Comparison of ENCODE assay signal across 12 cellular contexts in the genomic region with DNA sequence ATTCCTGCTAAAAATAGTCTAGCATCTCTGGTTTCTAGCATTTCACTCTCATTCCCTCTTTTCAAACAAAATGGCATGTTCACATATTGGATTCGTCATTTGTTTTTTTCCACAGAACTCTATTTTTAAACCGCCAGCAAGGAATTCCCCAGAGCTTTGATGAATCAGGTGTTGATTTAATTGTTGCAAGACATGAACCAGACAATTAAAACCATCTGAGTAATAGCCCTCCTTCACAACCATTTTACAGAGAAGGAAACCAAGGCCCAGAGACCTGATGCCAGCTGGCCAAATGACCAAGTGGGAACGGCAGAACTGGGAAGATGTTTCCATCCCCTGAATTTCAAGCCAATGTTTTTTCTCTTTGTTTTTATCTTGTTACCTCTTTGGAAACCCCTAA.
"Had no signal": no experiment of that assay in that cellular context is flagged by ENCODE, and none has a peak within 500 bp of the region (broad histone marks: within the 10 kb centered on the region; RNA-seq: fewer than 3 reads in every experiment).

No MANE protein-coding gene starts in this region.

- H3K9me3 ChIP-seq: thyroid gland, vagina had no signal

- H3K4me1 ChIP-seq: parathyroid adenoma, thyroid gland, vagina had no signal

- H3K27me3 ChIP-seq: thyroid gland, vagina had no signal

- H3K36me3 ChIP-seq: stomach, thyroid gland, vagina had no signal

- H3K27ac ChIP-seq: parathyroid adenoma, stomach, thyroid gland, vagina had no signal

- H3K4me3 ChIP-seq: stomach, thyroid gland, vagina had no signal

- H3K9ac ChIP-seq: parathyroid adenoma had no signal

- DNase-seq: activated T-cell treated with anti-CD3 and anti-CD28 coated beads, Interleukin-2, amount 50 U/mL, for 1 hour; amniotic stem cell; hippocampal formation; midbrain; naive B cell; retina; small intestine; stomach; T-helper 17 cell; thyroid gland had no signal
